ENCODE assay signal across 1 cellular context in the genomic region with DNA sequence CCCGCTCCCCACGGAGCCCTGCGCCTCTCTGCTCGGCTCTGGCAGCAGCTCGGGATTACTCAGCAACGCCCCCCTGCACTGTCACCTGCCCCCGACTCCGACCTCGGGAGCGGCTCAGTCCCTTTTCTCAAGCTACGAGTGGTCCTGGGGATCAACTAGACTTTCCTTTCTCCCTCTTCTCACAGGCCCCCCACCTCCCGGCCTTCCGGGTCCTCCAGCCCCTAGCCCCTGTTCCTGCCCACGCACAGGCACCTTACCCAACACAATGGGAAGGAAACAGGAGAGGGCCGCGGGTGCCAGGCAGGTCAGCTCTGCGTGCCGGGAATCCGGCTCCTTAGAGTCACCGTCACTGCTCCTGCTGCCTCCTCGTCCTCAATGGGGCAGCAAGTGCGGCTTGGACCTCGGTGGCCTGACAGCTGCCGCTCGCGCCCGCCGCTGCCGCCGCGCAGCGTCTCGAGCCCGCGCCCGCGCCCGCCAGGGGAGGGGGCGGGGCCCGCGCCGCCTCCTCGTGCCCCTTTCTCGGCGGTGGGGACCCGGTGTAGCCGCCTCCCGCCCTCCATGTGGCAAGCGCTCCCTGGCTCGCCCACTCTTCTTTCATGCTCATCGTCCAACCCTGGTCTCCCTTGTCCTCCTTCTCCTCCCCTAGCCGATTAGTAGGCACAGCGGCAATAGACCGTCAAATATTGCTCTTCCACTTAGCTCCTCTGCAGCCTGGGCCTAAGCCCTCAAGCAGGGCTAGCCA.
TF ChIP-seq lines count a peak whose summit lies in the region.

A gene with protein sequence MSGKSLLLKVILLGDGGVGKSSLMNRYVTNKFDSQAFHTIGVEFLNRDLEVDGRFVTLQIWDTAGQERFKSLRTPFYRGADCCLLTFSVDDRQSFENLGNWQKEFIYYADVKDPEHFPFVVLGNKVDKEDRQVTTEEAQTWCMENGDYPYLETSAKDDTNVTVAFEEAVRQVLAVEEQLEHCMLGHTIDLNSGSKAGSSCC (minus strand): TSS at position 455 of the 742 bp plus-strand sequence. CDS start 6,473 bp downstream, outside the sequence.

TF ChIP-seq in K562, 482 proteins besides CTCF, POLR2A, EP300 and RAD21 (continued from another document):
- TF ChIP-seq, protein P1, sequence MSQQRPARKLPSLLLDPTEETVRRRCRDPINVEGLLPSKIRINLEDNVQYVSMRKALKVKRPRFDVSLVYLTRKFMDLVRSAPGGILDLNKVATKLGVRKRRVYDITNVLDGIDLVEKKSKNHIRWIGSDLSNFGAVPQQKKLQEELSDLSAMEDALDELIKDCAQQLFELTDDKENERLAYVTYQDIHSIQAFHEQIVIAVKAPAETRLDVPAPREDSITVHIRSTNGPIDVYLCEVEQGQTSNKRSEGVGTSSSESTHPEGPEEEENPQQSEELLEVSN (IDR thresholded peaks at IDR 0.05; ENCODE audit: borderline replicate concordance in 1 of 2, extremely low read depth in 1 of 2, insufficient read depth in 1 of 2, insufficient read length in 1 of 2, low read depth in 1 of 2, low read length in 1 of 2, poor library complexity in 1 of 2, severe bottlenecking in 1 of 2): peak in 1 of 2 experiments; percentile 56
- TF ChIP-seq U2AF1 (optimal IDR thresholded peaks at IDR 0.05; ENCODE audit: low read depth, low read length) (no peak), ZNF274 (IDR thresholded peaks at IDR 0.05; ENCODE audit: borderline replicate concordance, low read depth, low read length) (no peak), MAZ (CRISPR knock-in tag; conservative IDR thresholded peaks at IDR 0.05 in 1 of 2, IDR thresholded peaks at IDR 0.05 in 1 of 2) (no peak)
